Comparison of ENCODE assay signal across 8 cellular contexts in genomic region chr16:56576585-56577299, GRCh38. TPM values are rescaled to one million over a fixed set of nuclear protein-coding genes. Genes with fewer than 3 reads are reported as not detected.
DNase-seq lines count a peak whose midpoint lies in the region; TF ChIP-seq lines count a peak whose summit lies in the region.

No MANE protein-coding gene starts in this region.

- no peak overlapping the region for H3K4me3 ChIP-seq in cardiac fibroblast (replicated peaks in 1 of 2; ENCODE audit: low read depth in 2 of 2, low read length in 2 of 2)

- TF ChIP-seq CTCF in cardiac fibroblast (IDR thresholded peaks at IDR 0.05; ENCODE audit: low read depth, low read length), result peak; percentile 84

- in situ Hi-C loops in G401 (cut with HindIII; ENCODE audit: low sequenced_read_pairs), result no loop called here

- DNase-seq in G401 (ENCODE audit: low spot score), result peak; percentile 28
- DNase-seq in HCEC 1CT, result peak; percentile 58
- DNase-seq in NCI-H1105 (lab: John Stamatoyannopoulos, UW), result peak; percentile 48
- peak; percentile 77 to 81 (median 80) for DNase-seq in activated CD4-positive, CD25-positive, alpha-beta regulatory T cell (lab: John Stamatoyannopoulos, UW)
- DNase-seq in cardiac fibroblast (ENCODE audit: low read depth in 2 of 2), result peak; percentile 71 to 75
- peak; percentile 59 for DNase-seq in left kidney (ENCODE audit: low read depth, low spot score)
- DNase-seq in stimulated activated CD4-positive, alpha-beta T cell treated with anti-CD3 and anti-CD28 coated beads, TNF-alpha, amount 100 ng/mL, for 1 hour (ENCODE audit: low read depth in 3 of 3, low spot score in 1 of 3), result peak; percentile 60 to 87 (median 70)
- no peak for DNase-seq in OCI-M2 (lab: John Stamatoyannopoulos, UW; ENCODE audit: unreplicated experiment)

RNA-seq across cellular contexts. Expression of gene MT4, which starts 11.9 kb away (rescaled TPM):
- total RNA-seq in G401 (2014; rRNA removed; shearing (Covaris generic)), result not detected in 2 replicates

RNA-seq across cellular contexts. Expression of gene MT3, which starts 12.6 kb away (rescaled TPM):
- total RNA-seq in G401 (2014; rRNA removed; shearing (Covaris generic)), result not detected in 2 replicates

RNA-seq across cellular contexts. Expression of gene MT2A, which starts 31.6 kb away (rescaled TPM):
- 0.43 TPM in 1 of 2 replicates, not detected in the other for total RNA-seq in G401 (2014; rRNA removed; shearing (Covaris generic))

RNA-seq across cellular contexts. Expression of gene MT1E, which starts 48.8 kb away (rescaled TPM):
- not detected in 2 replicates for total RNA-seq in G401 (2014; rRNA removed; shearing (Covaris generic))

RNA-seq across cellular contexts. Expression of gene MT1M, which starts 55.7 kb away (rescaled TPM):
- not detected in 2 replicates for total RNA-seq in G401 (2014; rRNA removed; shearing (Covaris generic))
